8 cellular contexts compared by ENCODE assay signal in the genomic region with DNA sequence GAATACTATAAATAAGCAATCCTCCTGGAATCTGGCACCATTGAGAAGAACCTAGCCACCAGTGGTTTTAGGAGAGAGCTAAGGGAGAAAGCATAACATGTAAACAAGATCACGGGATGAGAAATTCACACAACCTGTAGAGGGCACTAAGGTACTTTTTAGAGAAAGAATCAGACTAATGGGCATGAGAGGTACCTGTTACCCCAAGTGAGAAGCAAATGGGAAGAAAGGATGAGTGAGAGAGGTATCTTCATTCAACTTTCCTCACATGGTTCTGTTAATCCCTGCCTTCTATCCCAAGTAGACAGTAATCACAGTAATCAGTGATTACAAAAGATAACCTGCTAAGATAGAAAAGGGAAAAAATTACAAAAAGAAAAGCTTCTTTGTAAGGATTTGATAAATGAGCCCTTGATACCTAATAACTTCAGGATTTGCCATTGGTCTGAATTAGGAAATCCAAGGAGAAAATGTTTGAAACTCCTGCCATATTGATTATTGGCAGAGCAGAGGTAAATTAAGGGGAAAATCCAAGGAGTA.
DNase-seq lines count a peak whose midpoint lies in the region; ATAC-seq and TF ChIP-seq lines count a peak whose summit lies in the region.

No MANE protein-coding gene starts in this region.

- intact Hi-C loops in ascending aorta (cut with DNase I) (no loop called here), left colon (cut with DNase I, micrococcal nuclease) (no loop called here)

- TF ChIP-seq CTCF in ascending aorta (IDR thresholded peaks at IDR 0.05): peak in 2 of 3 experiments; percentile 21 to 31

- H3K9me3 Mint-ChIP-seq in activated T-helper 17 cell treated with anti-CD3 and anti-CD28 coated beads, Interleukin-2, amount 50 U/mL, for 72 hours: no peaks in the 10 kb centered on the region

- H3K27me3 Mint-ChIP-seq in activated T-helper 17 cell treated with anti-CD3 and anti-CD28 coated beads, Interleukin-2, amount 50 U/mL, for 72 hours: no peaks in the 10 kb centered on the region

- H3K27ac Mint-ChIP-seq in activated T-helper 17 cell treated with anti-CD3 and anti-CD28 coated beads, Interleukin-2, amount 50 U/mL, for 72 hours: no peak overlapping the region

- H3K27me3 ChIP-seq in ascending aorta: no peaks in the 10 kb centered on the region
- no peaks in the 10 kb centered on the region for H3K27me3 ChIP-seq in effector memory CD4-positive, alpha-beta T cell (replicated peaks; ENCODE audit: control insufficient read depth, insufficient read depth, low read length, poor library complexity, severe bottlenecking)

- ATAC-seq in HG02840 (IDR thresholded peaks at IDR 0.05; ENCODE audit: low FRiP score, unreplicated experiment): peak; percentile 21
- peak; percentile 70 for ATAC-seq in left colon
- ATAC-seq in activated T-helper 17 cell treated with anti-CD3 and anti-CD28 coated beads, Interleukin-2, amount 50 U/mL, for 72 hours (replicated peaks): no peak

- H3K4me1 Mint-ChIP-seq in activated T-helper 17 cell treated with anti-CD3 and anti-CD28 coated beads, Interleukin-2, amount 50 U/mL, for 72 hours: no peaks in the 10 kb centered on the region

- no peaks in the 10 kb centered on the region for H3K36me3 ChIP-seq in ascending aorta
- H3K36me3 ChIP-seq in effector memory CD4-positive, alpha-beta T cell (ENCODE audit: control insufficient read depth, insufficient read depth, low read length): no peaks in the 10 kb centered on the region

- no peaks in the 10 kb centered on the region for H3K9me3 ChIP-seq in ascending aorta
- no peaks in the 10 kb centered on the region for H3K9me3 ChIP-seq in effector memory CD4-positive, alpha-beta T cell (ENCODE audit: control insufficient read depth, low read length)

- no peaks in the 10 kb centered on the region for H3K36me3 Mint-ChIP-seq in activated T-helper 17 cell treated with anti-CD3 and anti-CD28 coated beads, Interleukin-2, amount 50 U/mL, for 72 hours (ENCODE audit: low read depth)

- no peak overlapping the region for H3K27ac ChIP-seq in ascending aorta
- H3K27ac ChIP-seq in effector memory CD4-positive, alpha-beta T cell (ENCODE audit: insufficient read depth, low read length, poor library complexity, severe bottlenecking): no peak overlapping the region

- DNase-seq in NCI-H510A treated with DMSO at 0.1 percent for 48 hours (lab: John Stamatoyannopoulos, UW) (peak; percentile 84), NCI-H510A (lab: John Stamatoyannopoulos, UW) (no peak), NCI-H146 (lab: John Stamatoyannopoulos, UW) (peak; percentile 51), ascending aorta (ENCODE audit: low spot score in 2 of 2) (no peak), left colon (no peak)
- DNase-seq in effector memory CD4-positive, alpha-beta T cell: no peak

- no peak overlapping the region for H3K4me3 ChIP-seq in ascending aorta
- H3K4me3 ChIP-seq in effector memory CD4-positive, alpha-beta T cell (ENCODE audit: insufficient read depth, low read depth, low read length, poor library complexity, severe bottlenecking): no peak overlapping the region

- H3K4me3 Mint-ChIP-seq in activated T-helper 17 cell treated with anti-CD3 and anti-CD28 coated beads, Interleukin-2, amount 50 U/mL, for 72 hours: no peak overlapping the region

- H3K4me1 ChIP-seq in ascending aorta: no peaks in the 10 kb centered on the region
- no peaks in the 10 kb centered on the region for H3K4me1 ChIP-seq in effector memory CD4-positive, alpha-beta T cell (ENCODE audit: control insufficient read depth, insufficient read depth, low read length, poor library complexity, severe bottlenecking)

Comparison
In these comparisons a context has a peak if more than half of its experiments do, and no peak if none do; other contexts are left out.
1. DNase-seq: peak in NCI-H510A treated with DMSO at 0.1 percent for 48 hours (single experiment) and NCI-H146 (single experiment); none in NCI-H510A (single experiment), ascending aorta (0 of 2), left colon (0 of 2) and effector memory CD4-positive, alpha-beta T cell (0 of 3).